Comparison of ENCODE assay signal across 8 cellular contexts in genomic region chr3:114213262-114213668, GRCh38. TPM values are rescaled to one million over a fixed set of nuclear protein-coding genes. Genes with fewer than 3 reads are reported as not detected.
DNase-seq lines count a peak whose midpoint lies in the region; ATAC-seq and TF ChIP-seq lines count a peak whose summit lies in the region.

No MANE protein-coding gene starts in this region.

- no peak for TF ChIP-seq EP300 in neural cell (conservative IDR thresholded peaks at IDR 0.05; ENCODE audit: poor library complexity, severe bottlenecking)

- H3K9ac ChIP-seq in OCI-LY3 (ENCODE audit: low read length), result peak overlapping the region; percentile 72
- peak overlapping the region; percentile 72 for H3K9ac ChIP-seq in neural cell (ENCODE audit: low read length)

- no peaks in the 10 kb centered on the region for H3K27me3 ChIP-seq in OCI-LY3 (ENCODE audit: low read depth, low read length)
- H3K27me3 ChIP-seq in neural cell (ENCODE audit: insufficient read depth, low read depth, low read length), result no peaks in the 10 kb centered on the region
- H3K27me3 ChIP-seq in tibial artery, result peaks cover 0 to 5% of the 10 kb centered on the region in 2 donors

- no peak for DNase-seq in tibial artery
- DNase-seq in DMS153 (lab: John Stamatoyannopoulos, UW), result no peak
- DNase-seq in Kasumi-1 (lab: John Stamatoyannopoulos, UW), result no peak
- no peak for DNase-seq in posterior cingulate gyrus

- H3K4me3 ChIP-seq in OCI-LY3 (ENCODE audit: low read length) (peak overlapping the region; percentile 63), neural cell (ENCODE audit: low read length) (peak overlapping the region; percentile 61), tibial artery (no peak overlapping the region)

- H3K27ac ChIP-seq in OCI-LY3 (ENCODE audit: low read length), result peak overlapping the region; percentile 99
- peak overlapping the region; percentile 94 for H3K27ac ChIP-seq in neural cell (ENCODE audit: low read length)
- H3K27ac ChIP-seq in tibial artery, result no peak overlapping the region

- no peaks in the 10 kb centered on the region for H3K9me3 ChIP-seq in OCI-LY3 (ENCODE audit: insufficient read depth, low read length)
- H3K9me3 ChIP-seq in neural cell (ENCODE audit: low read length), result no peaks in the 10 kb centered on the region
- H3K9me3 ChIP-seq in tibial artery, result no peaks in the 10 kb centered on the region

- H2AFZ ChIP-seq in OCI-LY3 (ENCODE audit: low read depth, low read length) (0 out of 2 replicates have a peak overlapping the region, but pooled peaks have one; percentile 17), neural cell (ENCODE audit: low read depth, low read length) (peak overlapping the region; percentile 38)

- no peaks in the 10 kb centered on the region for H3K9me2 ChIP-seq in neural cell (ENCODE audit: insufficient read depth, low read length)

- TF ChIP-seq CTCF in OCI-LY3 (IDR thresholded peaks at IDR 0.05; ENCODE audit: low read depth, low read length) (no peak), neural cell (IDR thresholded peaks at IDR 0.05; ENCODE audit: poor library complexity, severe bottlenecking) (no peak), tibial artery (IDR thresholded peaks at IDR 0.05) (no peak)

- TF ChIP-seq RAD21 in neural cell (conservative IDR thresholded peaks at IDR 0.05), result no peak

- peaks cover 12% of the 10 kb centered on the region for H3K79me2 ChIP-seq in OCI-LY3 (ENCODE audit: low read length)
- no peaks in the 10 kb centered on the region for H3K79me2 ChIP-seq in neural cell (replicated peaks; ENCODE audit: insufficient read depth, low read length)

- H3K36me3 ChIP-seq in OCI-LY3 (replicated peaks; ENCODE audit: low read depth, low read length) (peaks cover 3% of the 10 kb centered on the region), neural cell (ENCODE audit: insufficient read depth, low read length) (no peaks in the 10 kb centered on the region), tibial artery (no peaks in the 10 kb centered on the region)

- H3K4me1 ChIP-seq in OCI-LY3 (ENCODE audit: low read length) (peaks cover 78% of the 10 kb centered on the region), tibial artery (peaks cover 0 to 3% (median 0%) of the 10 kb centered on the region in 4 donors)

- no peaks in the 10 kb centered on the region for H3F3A ChIP-seq in neural cell (ENCODE audit: insufficient read depth, low read length, poor library complexity, severe bottlenecking)

- H4K20me1 ChIP-seq in OCI-LY3 (ENCODE audit: insufficient read depth, low read length), result no peaks in the 10 kb centered on the region
- H4K20me1 ChIP-seq in neural cell (ENCODE audit: insufficient read depth), result no peaks in the 10 kb centered on the region

- H3K4me2 ChIP-seq in OCI-LY3 (ENCODE audit: low read length), result peak overlapping the region; percentile 85
- H3K4me2 ChIP-seq in neural cell (ENCODE audit: low read length), result no peak overlapping the region

- intact Hi-C loops in tibial artery (cut with DNase I; ENCODE audit: low total_unique reads) (no loop called here), posterior cingulate gyrus (cut with DNase I) (no loop called here)

- peak; percentile 18 for ATAC-seq in GM18502 (IDR thresholded peaks at IDR 0.05; ENCODE audit: poor library complexity, unreplicated experiment)
- ATAC-seq in HG02623 (IDR thresholded peaks at IDR 0.05; ENCODE audit: unreplicated experiment), result peak; percentile 2

TF ChIP-seq in neural cell, 6 proteins besides CTCF, POLR2A, EP300 and RAD21:
- TF ChIP-seq EZH2 (IDR thresholded peaks at IDR 0.05; ENCODE audit: borderline replicate concordance, insufficient read depth, low read length, poor library complexity, severe bottlenecking), result no peak
- TF ChIP-seq REST (IDR thresholded peaks at IDR 0.05; ENCODE audit: borderline replicate concordance), result no peak
- no peak for TF ChIP-seq SMC3 (conservative IDR thresholded peaks at IDR 0.05; ENCODE audit: poor library complexity)
- TF ChIP-seq TAF1 (IDR thresholded peaks at IDR 0.05; ENCODE audit: low read depth), result no peak
- no peak for TF ChIP-seq MXI1 (conservative IDR thresholded peaks at IDR 0.05; ENCODE audit: poor library complexity, severe bottlenecking)
- no peak for TF ChIP-seq POLR2AphosphoS5 (IDR thresholded peaks at IDR 0.05)
TF ChIP-seq in neural cell: peak in this region for 0.

RNA-seq across cellular contexts. Expression of gene ZNF80, which starts 24.1 kb away (rescaled TPM):
- polyA plus RNA-seq in neural cell, result 0.17 TPM in 1 of 2 replicates, not detected in the other
- polyA minus RNA-seq in neural cell, result not detected in 2 replicates

RNA-seq across cellular contexts. Expression of gene DRD3, which starts 34.4 kb away (rescaled TPM):
- polyA plus RNA-seq in neural cell, result 0.18 TPM in 1 of 2 replicates, not detected in the other
- 0.35 and 0.73 TPM in 2 replicates for polyA minus RNA-seq in neural cell

Comparison
In these comparisons a context has a peak if more than half of its experiments do, and no peak if none do; other contexts are left out.
1. H3K27ac ChIP-seq: peak in OCI-LY3 (single experiment) and neural cell (single experiment); none in tibial artery (0 of 2).
2. H3K4me3 ChIP-seq: peak in OCI-LY3 (single experiment) and neural cell (single experiment); none in tibial artery (0 of 2).